ENCODE assay signal across 8 cellular contexts in genomic region chr7:24756989-24757798, GRCh38. TPM values are rescaled to one million over a fixed set of nuclear protein-coding genes. Genes with fewer than 3 reads are reported as not detected.
A peak's percentile ranks its signal among the peaks of the same experiment; 100 is the strongest.
DNase-seq lines count a peak whose midpoint lies in the region; ATAC-seq and TF ChIP-seq lines count a peak whose summit lies in the region.

GSDME (minus strand) TSS chr7:24757464; CDS start chr7:24749774, 7,690 bp downstream.

- no peak for TF ChIP-seq CTCF in lower leg skin (IDR thresholded peaks at IDR 0.05)

- ATAC-seq in GM21526 (IDR thresholded peaks at IDR 0.05; ENCODE audit: low FRiP score, unreplicated experiment) = peak; percentile 65

- no peaks in the 10 kb centered on the region for H3K36me3 ChIP-seq in ES-I3 (ENCODE audit: insufficient read depth, low read length)
- H3K36me3 ChIP-seq in effector memory CD4-positive, alpha-beta T cell (ENCODE audit: control insufficient read depth, insufficient read depth, low read length) = no peaks in the 10 kb centered on the region

- intact Hi-C loops in lower leg skin (cut with DNase I; ENCODE audit: low total_unique reads) = no loop called here

- WGBS in lower leg skin, 2 donors = 1% methylated on average over 40 to 55 of the region's 89 CpGs

- no peak for TF ChIP-seq POLR2A in lower leg skin (IDR thresholded peaks at IDR 0.05)

- H3K4me3 ChIP-seq in effector memory CD4-positive, alpha-beta T cell (ENCODE audit: insufficient read depth, low read depth, low read length, poor library complexity, severe bottlenecking) = peak within 1 kb of the TSS; percentile 59
- peak within 1 kb of the TSS; percentile 48 for H3K4me3 ChIP-seq in lower leg skin (ENCODE audit: low read depth, poor library complexity, severe bottlenecking)

- no peaks in the 10 kb centered on the region for H3K9me3 ChIP-seq in ES-I3 (ENCODE audit: control insufficient read depth, insufficient read depth, low read length)
- H3K9me3 ChIP-seq in effector memory CD4-positive, alpha-beta T cell (ENCODE audit: control insufficient read depth, low read length) = no peaks in the 10 kb centered on the region

- H3K4me1 ChIP-seq in ES-I3 (ENCODE audit: insufficient read depth, low read length) = no peaks in the 10 kb centered on the region
- peaks cover 14% of the 10 kb centered on the region for H3K4me1 ChIP-seq in effector memory CD4-positive, alpha-beta T cell (ENCODE audit: control insufficient read depth, insufficient read depth, low read length, poor library complexity, severe bottlenecking)

- DNase-seq in HuH-7 (ENCODE audit: low spot score) = peak; percentile 80
- DNase-seq in activated CD4-positive, alpha-beta T cell treated with anti-CD3 and anti-CD28 coated beads for 48 hours = peak; percentile 48
- peak in 1 of 3 donors; percentile 4 for DNase-seq in effector memory CD4-positive, alpha-beta T cell
- peak in 1 of 2 donors; percentile 93 for DNase-seq in lower leg skin (ENCODE audit: low spot score in 2 of 2)
- DNase-seq in stimulated activated CD8-positive, alpha-beta memory T cell treated with anti-CD3 and anti-CD28 coated beads, Interleukin-4, amount 100 ng/mL, for 48 hours = peak; percentile 59
- no peak for DNase-seq in LoVo (ENCODE audit: low spot score)

- no peak within 1 kb of the TSS for H3K27ac ChIP-seq in effector memory CD4-positive, alpha-beta T cell (ENCODE audit: insufficient read depth, low read length, poor library complexity, severe bottlenecking)

- H3K27me3 ChIP-seq in effector memory CD4-positive, alpha-beta T cell (replicated peaks; ENCODE audit: control insufficient read depth, insufficient read depth, low read length, poor library complexity, severe bottlenecking) = peaks cover 17% of the 10 kb centered on the region

- peak within 1 kb of the TSS; percentile 76 for H3K9ac ChIP-seq in ES-I3 (ENCODE audit: low read depth, low read length)

RNA-seq across cellular contexts. Expression of gene GSDME, which starts in this region (rescaled TPM):
- 1 to 10 TPM in 3 of 4 donors, under 1 TPM in 1; 0.42 to 9.2 (median 2.1) TPM for total RNA-seq in lower leg skin
